In genomic region chr6:158654498-158654897, GRCh38 we compare ENCODE assay signal across 1 cellular context.
A peak's percentile ranks its signal among the peaks of the same experiment; 100 is the strongest.
TF ChIP-seq lines count a peak whose summit lies in the region.

No MANE protein-coding gene starts in this region.

TF ChIP-seq in HepG2, 621 proteins besides CTCF, POLR2A, EP300 and RAD21 (continued from another document and continues in another):
- TF ChIP-seq USF2 (IDR thresholded peaks at IDR 0.05; ENCODE audit: low read depth, low read length) (0 out of 2 replicates have a peak, but pooled peaks have one; percentile 3), USF2 (CRISPR knock-in tag; IDR thresholded peaks at IDR 0.05; ENCODE audit: borderline replicate concordance) (no peak), IRX3 (CRISPR knock-in tag; IDR thresholded peaks at IDR 0.05; ENCODE audit: borderline replicate concordance, low read depth) (no peak), ZFP90 (CRISPR knock-in tag; IDR thresholded peaks at IDR 0.05; ENCODE audit: borderline replicate concordance) (no peak), NCOA5 (CRISPR knock-in tag; IDR thresholded peaks at IDR 0.05) (no peak), SKI (IDR thresholded peaks at IDR 0.05; ENCODE audit: partially characterized antibody) (peak; percentile 48), RARA (CRISPR knock-in tag; IDR thresholded peaks at IDR 0.05) (peak; percentile 38; the same call in 1 of the 2 replicates), MEIS2 (CRISPR knock-in tag; IDR thresholded peaks at IDR 0.05) (0 out of 2 replicates have a peak, but pooled peaks have one; percentile 32), BATF2 (CRISPR knock-in tag; IDR thresholded peaks at IDR 0.05) (no peak), ZNF343 (CRISPR knock-in tag; IDR thresholded peaks at IDR 0.05) (no peak), MLX (CRISPR knock-in tag; IDR thresholded peaks at IDR 0.05) (peak; percentile 51; the same call in 1 of the 2 replicates), FOXO4 (CRISPR knock-in tag; conservative IDR thresholded peaks at IDR 0.05) (no peak), TFAP4 (IDR thresholded peaks at IDR 0.05; ENCODE audit: borderline replicate concordance, low read depth) (peak; percentile 75; the same call in 1 of the 2 replicates), TEAD3 (CRISPR knock-in tag; optimal IDR thresholded peaks at IDR 0.05; ENCODE audit: borderline replicate concordance) (peak; percentile 66), YEATS2 (CRISPR knock-in tag; IDR thresholded peaks at IDR 0.05; ENCODE audit: borderline replicate concordance) (peak; percentile 42; the same call in 1 of the 2 replicates), MNT (IDR thresholded peaks at IDR 0.05) (peak; percentile 55), NFYB (CRISPR knock-in tag; IDR thresholded peaks at IDR 0.05) (no peak), ZNF644 (CRISPR knock-in tag; IDR thresholded peaks at IDR 0.05; ENCODE audit: low read depth) (0 out of 2 replicates have a peak, but pooled peaks have one; percentile 47), ZNF460 (CRISPR knock-in tag; IDR thresholded peaks at IDR 0.05; ENCODE audit: borderline replicate concordance) (no peak), HMGXB4 (CRISPR knock-in tag; IDR thresholded peaks at IDR 0.05; ENCODE audit: borderline replicate concordance in 1 of 2, low read depth in 1 of 2) (0 out of 4 replicates have a peak, but pooled peaks of 1 of the 2 experiments have one; percentile 16), ZNF687 (CRISPR knock-in tag; IDR thresholded peaks at IDR 0.05) (peak; percentile 68), ISX (CRISPR knock-in tag; conservative IDR thresholded peaks at IDR 0.05) (no peak), SAP130 (CRISPR knock-in tag; IDR thresholded peaks at IDR 0.05; ENCODE audit: low read depth) (peak; percentile 87), NFE2L1 (CRISPR knock-in tag; IDR thresholded peaks at IDR 0.05; ENCODE audit: borderline replicate concordance) (no peak), ZFP37 (CRISPR knock-in tag; IDR thresholded peaks at IDR 0.05; ENCODE audit: borderline replicate concordance) (0 out of 2 replicates have a peak, but pooled peaks have one; percentile 63), FOSL2 (CRISPR knock-in tag; IDR thresholded peaks at IDR 0.05) (peak; percentile 80), SCMH1 (CRISPR knock-in tag; IDR thresholded peaks at IDR 0.05; ENCODE audit: borderline replicate concordance) (no peak), THRA (CRISPR knock-in tag; IDR thresholded peaks at IDR 0.05; ENCODE audit: borderline replicate concordance) (no peak), MYC (CRISPR knock-in tag; IDR thresholded peaks at IDR 0.05; ENCODE audit: borderline replicate concordance) (peak; percentile 60; the same call in 1 of the 2 replicates), SRSF4 (IDR thresholded peaks at IDR 0.05; ENCODE audit: low read depth, low read length, poor library complexity, severe bottlenecking) (no peak), ZNF768 (CRISPR knock-in tag; IDR thresholded peaks at IDR 0.05) (no peak), ARID5B (CRISPR knock-in tag; IDR thresholded peaks at IDR 0.05) (0 out of 2 replicates have a peak, but pooled peaks have one; percentile 8), MXI1 (IDR thresholded peaks at IDR 0.05; ENCODE audit: borderline replicate concordance, low read depth, low read length) (peak; percentile 69; the same call in 1 of the 3 replicates), TFE3 (CRISPR knock-in tag; IDR thresholded peaks at IDR 0.05) (0 out of 2 replicates have a peak, but pooled peaks have one; percentile 53), XRCC5 (optimal IDR thresholded peaks at IDR 0.05; ENCODE audit: low read length) (peak; percentile 48), ZNF260 (CRISPR knock-in tag; IDR thresholded peaks at IDR 0.05; ENCODE audit: borderline replicate concordance, low read depth) (no peak)
